ENCODE assay signal across 40 cellular contexts in the genomic region with DNA sequence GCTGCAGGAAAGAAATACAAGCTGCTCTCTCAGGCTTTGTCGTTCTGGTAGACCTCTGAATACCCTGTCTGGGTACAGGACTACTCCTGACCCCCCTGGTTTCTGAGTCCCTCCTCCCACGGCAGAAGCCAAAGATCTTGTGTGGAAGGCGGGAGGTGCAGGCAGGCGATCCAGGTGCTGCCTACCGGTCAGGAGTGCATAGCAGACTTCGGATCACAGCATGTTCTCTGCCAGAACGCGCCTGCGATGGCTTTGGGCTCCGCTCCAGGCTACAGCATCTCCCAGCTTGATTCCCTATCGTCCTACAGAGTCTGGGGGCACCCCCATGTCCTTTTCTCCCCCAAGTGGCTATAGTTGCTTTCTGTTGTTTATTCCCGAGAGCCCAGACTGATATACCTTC. TPM values are rescaled to one million over a fixed set of nuclear protein-coding genes. Genes with fewer than 3 reads are reported as not detected.
"Had no signal": no experiment of that assay in that cellular context is flagged by ENCODE, and none has a peak within 500 bp of the region (broad histone marks: within the 10 kb centered on the region; RNA-seq: fewer than 3 reads in every experiment).

No MANE protein-coding gene starts in this region.

- H3K4me3 ChIP-seq: Peyer's patch, SJSA1 had no signal

- H3K27ac ChIP-seq: brain microvascular endothelial cell, Peyer's patch, SJSA1 had no signal

- ATAC-seq: activated CD4-positive, CD25-positive, alpha-beta regulatory T cell treated with anti-CD3 and anti-CD28 coated beads, Interleukin-2, amount 50 U/mL, for 24 hours; activated CD8-positive, alpha-beta memory T cell treated with anti-CD3 and anti-CD28 coated beads, Interleukin-2, amount 10 ng/mL, durations not matched to agents 7 days and 5 days; activated T-cell treated with anti-CD3 and anti-CD28 coated beads, Interleukin-2, amount 50 U/mL, for 72 hours; activated T-helper 17 cell treated with anti-CD3 and anti-CD28 coated beads, Interleukin-2, amount 50 U/mL, for 72 hours; PC-3; WTC11 had no signal

- H3K4me2 ChIP-seq: SK-N-SH had no signal

- H3K9me3 Mint-ChIP-seq: activated CD4-positive, alpha-beta memory T cell treated with anti-CD3 and anti-CD28 coated beads for 36 hours; activated naive CD8-positive, alpha-beta T cell treated with anti-CD3 and anti-CD28 coated beads for 36 hours; activated T-cell treated with anti-CD3 and anti-CD28 coated beads, Interleukin-2, amount 50 U/mL, for 72 hours; activated T-helper 17 cell treated with anti-CD3 and anti-CD28 coated beads, Interleukin-2, amount 50 U/mL, for 72 hours; T-helper 1 cell treated with Interleukin-12 subunit alpha and Interleukin-12 subunit beta and Interleukin-4 antibody, amounts not matched to agents 30 μg/mL and 1 μg/mL, for 36 hours; T-helper 2 cell treated with Interferon-gamma antibody and Interleukin-4, amounts not matched to agents 5 μg/mL and 100 μg/mL, for 36 hours; WTC11 had no signal

- DNase-seq: activated CD4-positive, alpha-beta memory T cell treated with anti-CD3 and anti-CD28 coated beads for 36 hours; activated CD4-positive, alpha-beta T cell treated with anti-CD3 and anti-CD28 coated beads for 4 hours; activated CD4-positive, alpha-beta T cell treated with anti-CD3 and anti-CD28 coated beads, Interleukin-2, amount 50 U/mL, for 1 hour; activated CD8-positive, alpha-beta memory T cell treated with anti-CD3 and anti-CD28 coated beads, Interleukin-2, amount 10 ng/mL, durations not matched to agents 7 days and 5 days; activated effector memory CD4-positive, alpha-beta T cell treated with anti-CD3 and anti-CD28 coated beads, Interleukin-2, amount 50 U/mL, for 16 hours; activated naive CD4-positive, alpha-beta T cell; activated naive CD4-positive, alpha-beta T cell treated with anti-CD3 and anti-CD28 coated beads, Interleukin-2, amount 50 U/mL, for 16 hours; activated naive CD8-positive, alpha-beta T cell treated with anti-CD3 and anti-CD28 coated beads for 36 hours; activated T-cell treated with anti-CD3 and anti-CD28 coated beads, Interleukin-2, amount 50 U/mL, for 1 hour; activated T-cell treated with anti-CD3 and anti-CD28 coated beads, Interleukin-2, amount 50 U/mL, for 72 hours; amniotic stem cell; brain microvascular endothelial cell; central memory CD4-positive, alpha-beta T cell; Kasumi-1; KG1; MM.1S; MV-4-11; NCI-H1092 treated with DMSO at 0.1 percent for 48 hours; NCI-H1417; NCI-H146; NCI-H187; NCI-H2029 treated with DMSO at 0.1 percent for 48 hours; NCI-H2171 treated with DMSO at 0.1 percent for 48 hours; NCI-H2227 treated with DMSO at 0.1 percent for 48 hours; NCI-H446; NCI-H510A treated with DMSO at 0.1 percent for 48 hours; NCI-H526 treated with DMSO at 0.1 percent for 48 hours; NCI-H774; PC-3; Peyer's patch; RPMI8226; SHP77 treated with DMSO at 0.1 percent for 48 hours had no signal

- H3K27me3 ChIP-seq: Peyer's patch had no signal

- H3K36me3 ChIP-seq: brain microvascular endothelial cell, Peyer's patch, SJSA1 had no signal

- H3K9me3 ChIP-seq: Peyer's patch, SJSA1, SK-N-SH had no signal

- H3K36me3 Mint-ChIP-seq: activated CD4-positive, alpha-beta memory T cell treated with anti-CD3 and anti-CD28 coated beads for 36 hours; activated CD8-positive, alpha-beta memory T cell treated with anti-CD3 and anti-CD28 coated beads, Interleukin-2, amount 10 ng/mL, durations not matched to agents 7 days and 5 days; activated naive CD8-positive, alpha-beta T cell treated with anti-CD3 and anti-CD28 coated beads for 36 hours; WTC11 had no signal

- H3K9ac ChIP-seq: SK-N-SH had no signal

- H3K27ac Mint-ChIP-seq: activated CD4-positive, alpha-beta memory T cell treated with anti-CD3 and anti-CD28 coated beads for 36 hours; activated CD8-positive, alpha-beta memory T cell treated with anti-CD3 and anti-CD28 coated beads, Interleukin-2, amount 10 ng/mL, durations not matched to agents 7 days and 5 days; activated naive CD8-positive, alpha-beta T cell treated with anti-CD3 and anti-CD28 coated beads for 36 hours; activated T-cell treated with anti-CD3 and anti-CD28 coated beads, Interleukin-2, amount 50 U/mL, for 72 hours; activated T-helper 17 cell treated with anti-CD3 and anti-CD28 coated beads, Interleukin-2, amount 50 U/mL, for 72 hours; T-helper 1 cell treated with Interleukin-12 subunit alpha and Interleukin-12 subunit beta and Interleukin-4 antibody, amounts not matched to agents 30 μg/mL and 1 μg/mL, for 36 hours; T-helper 2 cell treated with Interferon-gamma antibody and Interleukin-4, amounts not matched to agents 5 μg/mL and 100 μg/mL, for 36 hours; WTC11 had no signal

- H3K4me3 Mint-ChIP-seq: activated CD4-positive, alpha-beta memory T cell treated with anti-CD3 and anti-CD28 coated beads for 36 hours; activated CD8-positive, alpha-beta memory T cell treated with anti-CD3 and anti-CD28 coated beads, Interleukin-2, amount 10 ng/mL, durations not matched to agents 7 days and 5 days; activated naive CD8-positive, alpha-beta T cell treated with anti-CD3 and anti-CD28 coated beads for 36 hours; activated T-cell treated with anti-CD3 and anti-CD28 coated beads, Interleukin-2, amount 50 U/mL, for 72 hours; activated T-helper 17 cell treated with anti-CD3 and anti-CD28 coated beads, Interleukin-2, amount 50 U/mL, for 72 hours; T-helper 1 cell treated with Interleukin-12 subunit alpha and Interleukin-12 subunit beta and Interleukin-4 antibody, amounts not matched to agents 30 μg/mL and 1 μg/mL, for 36 hours; T-helper 2 cell treated with Interferon-gamma antibody and Interleukin-4, amounts not matched to agents 5 μg/mL and 100 μg/mL, for 36 hours; WTC11 had no signal

- H3K4me1 Mint-ChIP-seq: activated T-helper 17 cell treated with anti-CD3 and anti-CD28 coated beads, Interleukin-2, amount 50 U/mL, for 72 hours had no signal

RNA-seq across cellular contexts. Expression of a gene that starts 2.5 kb away (rescaled TPM):
- total RNA-seq: activated CD4-positive, alpha-beta memory T cell treated with anti-CD3 and anti-CD28 coated beads for 36 hours; activated CD8-positive, alpha-beta memory T cell treated with anti-CD3 and anti-CD28 coated beads, Interleukin-2, amount 10 ng/mL, durations not matched to agents 7 days and 5 days; activated naive CD8-positive, alpha-beta T cell treated with anti-CD3 and anti-CD28 coated beads for 36 hours; activated T-cell treated with anti-CD3 and anti-CD28 coated beads, Interleukin-2, amount 50 U/mL, for 72 hours; activated T-helper 17 cell treated with anti-CD3 and anti-CD28 coated beads, Interleukin-2, amount 50 U/mL, for 72 hours; aorta; PC-3; Peyer's patch; SJSA1; WTC11 had no signal

RNA-seq across cellular contexts. Expression of a gene that starts 35.0 kb away (rescaled TPM):
- total RNA-seq: activated CD8-positive, alpha-beta memory T cell treated with anti-CD3 and anti-CD28 coated beads, Interleukin-2, amount 10 ng/mL, durations not matched to agents 7 days and 5 days; PC-3 had no signal
